2 cellular contexts compared by ENCODE assay signal in the genomic region with DNA sequence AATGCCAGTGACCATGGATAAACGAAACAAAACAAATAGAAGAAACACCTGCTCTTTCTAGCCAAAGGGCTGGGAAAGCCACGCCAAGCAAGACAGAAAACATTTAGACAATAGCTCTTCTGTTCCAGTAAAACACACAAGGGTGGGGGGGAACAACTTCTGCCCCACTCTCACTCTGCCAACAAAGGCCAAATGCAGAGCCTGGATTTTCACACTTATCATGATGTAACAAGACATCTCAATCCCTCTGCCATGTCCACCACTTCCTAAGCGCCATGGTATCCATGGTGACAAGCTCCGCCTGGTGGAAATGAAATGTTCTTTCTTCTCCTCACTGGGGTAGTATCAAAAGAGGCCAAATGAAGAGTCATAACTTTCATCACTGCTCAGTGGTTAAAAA.
TF ChIP-seq lines count a peak whose summit lies in the region.

No MANE protein-coding gene starts in this region.

TF ChIP-seq in A549, 52 proteins besides CTCF, POLR2A, EP300 and RAD21 (continued from another document):
- TF ChIP-seq HMGXB4 (CRISPR knock-in tag; IDR thresholded peaks at IDR 0.05; ENCODE audit: borderline replicate concordance), result no peak
- TF ChIP-seq FOSL2 (IDR thresholded peaks at IDR 0.05), result no peak
- TF ChIP-seq FOSL2 (CRISPR knock-in tag; IDR thresholded peaks at IDR 0.05), result no peak

TF ChIP-seq in IMR-90, 13 proteins besides CTCF, POLR2A, EP300 and RAD21:
- TF ChIP-seq, protein P1, sequence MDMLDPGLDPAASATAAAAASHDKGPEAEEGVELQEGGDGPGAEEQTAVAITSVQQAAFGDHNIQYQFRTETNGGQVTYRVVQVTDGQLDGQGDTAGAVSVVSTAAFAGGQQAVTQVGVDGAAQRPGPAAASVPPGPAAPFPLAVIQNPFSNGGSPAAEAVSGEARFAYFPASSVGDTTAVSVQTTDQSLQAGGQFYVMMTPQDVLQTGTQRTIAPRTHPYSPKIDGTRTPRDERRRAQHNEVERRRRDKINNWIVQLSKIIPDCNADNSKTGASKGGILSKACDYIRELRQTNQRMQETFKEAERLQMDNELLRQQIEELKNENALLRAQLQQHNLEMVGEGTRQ (IDR thresholded peaks at IDR 0.05; ENCODE audit: low read depth, low read length), result no peak
- TF ChIP-seq CHD1 (IDR thresholded peaks at IDR 0.05; ENCODE audit: low read depth, low read length) (no peak), BHLHE40 (IDR thresholded peaks at IDR 0.05; ENCODE audit: low read depth, low read length) (no peak), MAFK (IDR thresholded peaks at IDR 0.05; ENCODE audit: low read depth, low read length) (no peak), MXI1 (IDR thresholded peaks at IDR 0.05; ENCODE audit: borderline replicate concordance, low read depth, low read length) (no peak), RCOR1 (IDR thresholded peaks at IDR 0.05; ENCODE audit: insufficient replicate concordance, low read length) (no peak), MAZ (IDR thresholded peaks at IDR 0.05; ENCODE audit: borderline replicate concordance, low read depth, low read length) (no peak), RFX5 (IDR thresholded peaks at IDR 0.05; ENCODE audit: low read depth, low read length) (no peak), CEBPB (IDR thresholded peaks at IDR 0.05; ENCODE audit: low read depth, low read length) (no peak), NFE2L2 (IDR thresholded peaks at IDR 0.05; ENCODE audit: low read depth, low read length) (no peak), FOS (IDR thresholded peaks at IDR 0.05; ENCODE audit: low read depth, low read length) (no peak), SMC3 (IDR thresholded peaks at IDR 0.05; ENCODE audit: low read depth, low read length) (no peak)
- TF ChIP-seq, protein P2, sequence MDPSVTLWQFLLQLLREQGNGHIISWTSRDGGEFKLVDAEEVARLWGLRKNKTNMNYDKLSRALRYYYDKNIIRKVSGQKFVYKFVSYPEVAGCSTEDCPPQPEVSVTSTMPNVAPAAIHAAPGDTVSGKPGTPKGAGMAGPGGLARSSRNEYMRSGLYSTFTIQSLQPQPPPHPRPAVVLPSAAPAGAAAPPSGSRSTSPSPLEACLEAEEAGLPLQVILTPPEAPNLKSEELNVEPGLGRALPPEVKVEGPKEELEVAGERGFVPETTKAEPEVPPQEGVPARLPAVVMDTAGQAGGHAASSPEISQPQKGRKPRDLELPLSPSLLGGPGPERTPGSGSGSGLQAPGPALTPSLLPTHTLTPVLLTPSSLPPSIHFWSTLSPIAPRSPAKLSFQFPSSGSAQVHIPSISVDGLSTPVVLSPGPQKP (IDR thresholded peaks at IDR 0.05; ENCODE audit: borderline replicate concordance, low read depth, low read length), result no peak
